ENCODE assay signal across 11 cellular contexts in the genomic region with DNA sequence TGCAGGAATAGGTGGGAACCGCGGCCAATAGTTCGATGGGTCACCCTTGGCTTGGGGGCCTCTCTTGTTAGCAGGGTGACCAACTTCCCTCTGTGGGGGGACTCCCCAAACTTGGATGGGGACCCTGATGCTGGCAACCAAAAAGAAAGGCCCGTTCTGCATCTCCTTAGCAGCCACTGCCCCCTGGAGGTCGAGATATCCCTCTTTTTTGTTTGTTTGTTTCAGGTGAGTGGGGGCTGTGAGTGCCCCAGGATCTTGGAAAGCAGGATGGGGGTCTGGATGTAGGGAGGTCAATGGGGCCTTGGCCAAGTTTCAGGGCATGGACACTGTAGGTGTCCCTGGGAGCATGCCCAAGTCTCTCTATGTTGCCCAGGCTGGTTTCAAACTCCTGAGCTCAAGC. TPM values are rescaled to one million over a fixed set of nuclear protein-coding genes. Genes with fewer than 3 reads are reported as not detected.
DNase-seq lines count a peak whose midpoint lies in the region; FAIRE-seq and TF ChIP-seq lines count a peak whose summit lies in the region.
"Had no signal": no experiment of that assay in that cellular context is flagged by ENCODE, and none has a peak within 500 bp of the region (broad histone marks: within the 10 kb centered on the region; RNA-seq: fewer than 3 reads in every experiment).

No MANE protein-coding gene starts in this region.

- no peak overlapping the region for H2BK5ac ChIP-seq in H1 (ENCODE audit: low read depth, low read length)

- no peak overlapping the region for H3K23ac ChIP-seq in H1 (ENCODE audit: insufficient read length)

- DNase-seq in activated CD4-positive, alpha-beta T cell treated with anti-CD3 and anti-CD28 coated beads for 4 hours: peak; percentile 15 to 38
- DNase-seq in activated CD4-positive, alpha-beta T cell treated with anti-CD3 and anti-CD28 coated beads for 1 hour: no peak
- DNase-seq in PC-9 (peak in 1 of 2 experiments; percentile 33), H1 (ENCODE audit: low read depth in 1 of 2, low spot score in 2 of 2) (peak in 1 of 2 experiments; percentile 76), sigmoid colon (no peak), NCI-H524 (lab: John Stamatoyannopoulos, UW) (no peak), NCI-H1930 (lab: John Stamatoyannopoulos, UW) (no peak), vagina (ENCODE audit: extremely low spot score in 2 of 2) (no peak)
- DNase-seq: activated gamma-delta T cell treated with Interleukin-2 at 50 U/mL for 16 hours had no signal

- no peak overlapping the region for H4K91ac ChIP-seq in H1 (replicated peaks; ENCODE audit: insufficient read length, low read length)

- H3K79me2 ChIP-seq in PC-9 (ENCODE audit: low read depth) (no peaks in the 10 kb centered on the region), H1 (ENCODE audit: control insufficient read depth in 1 of 2, insufficient read depth in 2 of 2, low read length in 2 of 2) (no peaks in the 10 kb centered on the region)

- peak; percentile 85 to 88 for TF ChIP-seq RAD21 in H1 (IDR thresholded peaks at IDR 0.05 in 1 of 2, conservative IDR thresholded peaks at IDR 0.05 in 1 of 2; ENCODE audit: low read depth in 2 of 2, low read length in 2 of 2)

- H3K27me3 ChIP-seq in PC-9 (ENCODE audit: insufficient read depth, low read depth) (no peaks in the 10 kb centered on the region), H1 (replicated peaks in 1 of 4; ENCODE audit: control insufficient read depth in 3 of 4, extremely low read depth in 1 of 4, insufficient read depth in 3 of 4, low read length in 3 of 4) (no peaks in the 10 kb centered on the region), sigmoid colon (no peaks in the 10 kb centered on the region), vagina (no peaks in the 10 kb centered on the region)

- TF ChIP-seq POLR2A in H1 (IDR thresholded peaks at IDR 0.05; ENCODE audit: control extremely low read depth in 1 of 2, low read depth in 2 of 2, low read length in 2 of 2): no peak
- TF ChIP-seq POLR2A in sigmoid colon (IDR thresholded peaks at IDR 0.05): no peak
- no peak for TF ChIP-seq POLR2A in vagina (IDR thresholded peaks at IDR 0.05)

- H3K23me2 ChIP-seq in H1 (ENCODE audit: low read depth, low read length): peaks cover 2% of the 10 kb centered on the region; the same call in 1 of the 2 replicates

- H4K20me1 ChIP-seq in PC-9 (ENCODE audit: insufficient read depth) (no peaks in the 10 kb centered on the region), H1 (replicated peaks in 1 of 2; ENCODE audit: control insufficient read depth in 1 of 2, insufficient read depth in 2 of 2, low read length in 2 of 2) (peaks cover 0 to 2% of the 10 kb centered on the region in 2 experiments)

- H3K9me3 ChIP-seq in PC-9 (ENCODE audit: insufficient read depth, low read depth) (no peaks in the 10 kb centered on the region), H1 (ENCODE audit: insufficient read depth in 2 of 2, low read depth in 1 of 2, low read length in 1 of 2) (no peaks in the 10 kb centered on the region), sigmoid colon (no peaks in the 10 kb centered on the region), vagina (no peaks in the 10 kb centered on the region)
- H3K9me3 ChIP-seq: SJCRH30 had no signal

- no peak overlapping the region for H2BK120ac ChIP-seq in H1 (replicated peaks; ENCODE audit: low read depth, low read length)

- peaks cover 31% of the 10 kb centered on the region for H3F3A ChIP-seq in PC-9 (ENCODE audit: insufficient read depth, low read depth)

- no peak overlapping the region for H2AFZ ChIP-seq in PC-9
- H2AFZ ChIP-seq in H1 (ENCODE audit: low read length): no peak overlapping the region

- no TSS peak for BruUV-seq in PC-9 (replicated peaks; lab: Mats Ljungman, UMichigan)

- no peak overlapping the region for H2AK5ac ChIP-seq in H1 (ENCODE audit: low read depth, low read length)

- no peak overlapping the region for H3K4ac ChIP-seq in H1 (replicated peaks; ENCODE audit: insufficient read length, low read depth, low read length)

- TF ChIP-seq CTCF in PC-9 (conservative IDR thresholded peaks at IDR 0.05) (peak; percentile 64), H1 (IDR thresholded peaks at IDR 0.05; ENCODE audit: control extremely low read depth in 1 of 3, insufficient read depth in 1 of 3, low read depth in 1 of 3, low read length in 3 of 3) (peak; percentile 63 to 75 (median 67)), sigmoid colon (IDR thresholded peaks at IDR 0.05) (peak in 1 of 4 experiments; percentile 12), vagina (IDR thresholded peaks at IDR 0.05) (no peak)

- no peaks in the 10 kb centered on the region for H3K36me3 ChIP-seq in PC-9 (ENCODE audit: low read depth)
- H3K36me3 ChIP-seq in H1 (ENCODE audit: control insufficient read depth in 2 of 4, insufficient read depth in 4 of 4, low read length in 3 of 4): no peaks in the 10 kb centered on the region
- H3K36me3 ChIP-seq in sigmoid colon: peaks cover 0 to 4% (median 0%) of the 10 kb centered on the region in 4 donors
- no peaks in the 10 kb centered on the region for H3K36me3 ChIP-seq in vagina
- H3K36me3 ChIP-seq: SJCRH30 had no signal

- 0 out of 2 replicates have a peak overlapping the region, but pooled peaks have one; percentile 17 for H2BK12ac ChIP-seq in H1 (ENCODE audit: low read depth, low read length)

- TF ChIP-seq EP300 in H1 (IDR thresholded peaks at IDR 0.05; ENCODE audit: borderline replicate concordance in 1 of 2, low read depth in 2 of 2, low read length in 2 of 2) (no peak), sigmoid colon (IDR thresholded peaks at IDR 0.05) (no peak)

- WGBS in H1 (ENCODE audit: extremely low coverage in 1 of 2, insufficient coverage in 1 of 2, insufficient read length in 1 of 2, insufficient replicate concordance in 2 of 2, low coverage in 1 of 2, low lambda C conversion rate in 2 of 2, missing lambda C conversion rate in 1 of 2), 2 experiments: 52% methylated on average over 5 of the region's 5 CpGs; no CpG with 5 or more reads in 1 of the 2 experiments
- WGBS in sigmoid colon, 2 donors: 53 to 57% methylated on average over 5 of the region's 5 CpGs

- H3K14ac ChIP-seq in H1 (ENCODE audit: insufficient read length): no peak overlapping the region

- CTCF ChIA-PET in PC-9 (lab: Charles Lee) (no interaction called here), H1 (lab: Charles Lee; ENCODE audit: partially characterized antibody) (interaction anchor here (0.6 to 7.5 kb wide), 38 partner anchors 9 to 228 kb away, joined by 3 to 139 read pairs (median 4); partner anchors contain the start of genes KXD1 and REX1BD)

- no peak overlapping the region for H4K8ac ChIP-seq in H1 (ENCODE audit: extremely low read depth, insufficient read depth, low read length)

- peaks cover 24% of the 10 kb centered on the region for H3K4me1 ChIP-seq in PC-9 (replicated peaks; ENCODE audit: insufficient read depth)
- peaks cover 0 to 11% (median 3%) of the 10 kb centered on the region in 4 experiments; a peak in 5 of 7 replicates for H3K4me1 ChIP-seq in H1 (replicated peaks in 1 of 4; ENCODE audit: control insufficient read depth in 3 of 4, insufficient read depth in 4 of 4, low read length in 3 of 4)
- peaks cover 0 to 69% (median 42%) of the 10 kb centered on the region in 4 donors for H3K4me1 ChIP-seq in sigmoid colon
- H3K4me1 ChIP-seq in vagina: peaks cover 23% of the 10 kb centered on the region

- no peak overlapping the region for H2BK20ac ChIP-seq in H1 (ENCODE audit: low read length)

- 0 out of 2 replicates have a peak overlapping the region, but pooled peaks have one; percentile 14 for H2BK15ac ChIP-seq in H1 (ENCODE audit: low read length)

- no peak overlapping the region for H3K9ac ChIP-seq in H1 (replicated peaks in 1 of 4; ENCODE audit: extremely low read depth in 1 of 4, low read depth in 3 of 4, low read length in 3 of 4)

- intact Hi-C loops in PC-9 (cut with micrococcal nuclease; ENCODE audit: unreplicated experiment) (loop anchor here (5.0 to 10.0 kb wide), 2 partner anchors 157 to 211 kb away; partner anchors contain the start of gene UPF1), sigmoid colon (cut with DNase I) (no loop called here), vagina (cut with DNase I) (loop anchor here (10.0 kb wide), 2 partner anchors 81 to 231 kb away; no protein-coding TSS in a partner anchor)

- H3K18ac ChIP-seq in H1 (ENCODE audit: extremely low read depth, low read length): no peak overlapping the region

- POLR2A ChIA-PET in PC-9 (lab: Charles Lee; ENCODE audit: unreplicated experiment) (no interaction called here), H1 (lab: Charles Lee; ENCODE audit: partially characterized antibody) (interaction anchor here (0.8 to 1.3 kb wide), 2 partner anchors 66 to 86 kb away, joined by 3 read pairs; no protein-coding TSS in a partner anchor)

- H3K9me2 ChIP-seq in PC-9 (ENCODE audit: insufficient read depth): no peaks in the 10 kb centered on the region

- no peaks in the 10 kb centered on the region for H3K79me1 ChIP-seq in H1 (ENCODE audit: low read depth, low read length)

- no peak overlapping the region for H3K56ac ChIP-seq in H1 (replicated peaks; ENCODE audit: insufficient read length, low read depth, low read length)

- no peak overlapping the region for H4K5ac ChIP-seq in H1 (ENCODE audit: insufficient read length, low read depth, low read length)

- FAIRE-seq in H1 (lab: Jason Lieb, UNC): no peak
- FAIRE-seq: HTR-8/SVneo had no signal

- H3K27ac ChIP-seq in PC-9: no peak overlapping the region
- H3K27ac ChIP-seq in H1 (ENCODE audit: low read depth, low read length): no peak overlapping the region
- peak overlapping the region in 3 of 4 donors; percentile 59 to 80 (median 66) for H3K27ac ChIP-seq in sigmoid colon
- no peak overlapping the region for H3K27ac ChIP-seq in vagina
- H3K27ac ChIP-seq: SJCRH30 had no signal

- no peak overlapping the region for H3K4me2 ChIP-seq in PC-9
- H3K4me2 ChIP-seq in H1 (ENCODE audit: insufficient read depth in 1 of 2, low read depth in 2 of 2, low read length in 2 of 2): no peak overlapping the region

- H3K4me3 ChIP-seq in PC-9: no peak overlapping the region
- H3K4me3 ChIP-seq in H1 (ENCODE audit: extremely low read depth in 1 of 4, insufficient read depth in 2 of 4, low read depth in 3 of 4, low read length in 4 of 4): no peak overlapping the region
- no peak overlapping the region for H3K4me3 ChIP-seq in sigmoid colon
- H3K4me3 ChIP-seq in vagina: no peak overlapping the region
- H3K4me3 ChIP-seq: SJCRH30 had no signal

RNA-seq across cellular contexts. Expression of gene CRTC1, which starts 7.7 kb away (rescaled TPM):
- total RNA-seq in PC-9 (2021) (13.3 and 16.6 TPM in 2 replicates), sigmoid colon (1 to 10 TPM; 2.5 to 7.2 (median 4.6) TPM), vagina (7.4 TPM)
- total RNA-seq in H1 (2021; fragmentation: NEBNext Ultra II Directional; extraction: Animal tissue kit (Norgen Biotek cat#: 25700)): 8.5 TPM in 2 replicates
- polyA plus RNA-seq in H1 (2011; rRNA removed) (2.9 and 6.5 TPM in 2 replicates), sigmoid colon (1 to 10 TPM; 2.8 to 8.9 (median 3.6) TPM)
- polyA plus RNA-seq in H1 (2011; cell fraction: cytosol; rRNA removed): 2.7 TPM
- 18.3 TPM for polyA plus RNA-seq in H1 (2011; cell fraction: nucleus; rRNA removed)
- polyA plus RNA-seq in H1 (2012, experiment 1 of 2): 4.4 to 9.8 TPM (median 8.1 TPM) in 4 replicates
- 4.9 TPM for polyA plus RNA-seq in H1 (2012, experiment 2 of 2)
- polyA plus RNA-seq in H1 (2013, experiment 1 of 2): 8.8 TPM
- 7.7 TPM for polyA plus RNA-seq in H1 (2013, experiment 2 of 2)
- polyA minus RNA-seq in H1 (2011; rRNA and poly(A)+ RNA removed): 0.71 and 1.8 TPM in 2 replicates
- 4.7 TPM for polyA minus RNA-seq in H1 (2011; cell fraction: cytosol; rRNA and poly(A)+ RNA removed)
- polyA minus RNA-seq in H1 (2011; cell fraction: nucleus; rRNA and poly(A)+ RNA removed): 6.3 TPM

RNA-seq across cellular contexts. Expression of gene KLHL26, which starts 39.0 kb away (rescaled TPM):
- total RNA-seq in PC-9 (2021): 11.8 and 12.5 TPM in 2 replicates
- 8.8 and 9.0 TPM in 2 replicates for total RNA-seq in H1 (2021; fragmentation: NEBNext Ultra II Directional; extraction: Animal tissue kit (Norgen Biotek cat#: 25700))
- polyA plus RNA-seq in H1 (2011; rRNA removed): 2.2 and 6.7 TPM in 2 replicates
- polyA plus RNA-seq in H1 (2011; cell fraction: cytosol; rRNA removed): 5.5 TPM
- polyA plus RNA-seq in H1 (2011; cell fraction: nucleus; rRNA removed): 6.8 TPM
- polyA plus RNA-seq in H1 (2012, experiment 1 of 2): 4.9 to 9.1 TPM (median 6.0 TPM) in 4 replicates
- 5.2 TPM for polyA plus RNA-seq in H1 (2012, experiment 2 of 2)
- polyA plus RNA-seq in H1 (2013, experiment 1 of 2): 4.2 TPM
- polyA plus RNA-seq in H1 (2013, experiment 2 of 2): 4.0 TPM
- 6.3 and 8.8 TPM in 2 replicates for polyA minus RNA-seq in H1 (2011; rRNA and poly(A)+ RNA removed)
- 11.4 TPM for polyA minus RNA-seq in H1 (2011; cell fraction: cytosol; rRNA and poly(A)+ RNA removed)
- 3.9 TPM for polyA minus RNA-seq in H1 (2011; cell fraction: nucleus; rRNA and poly(A)+ RNA removed)
- 1 to 10 TPM; 3.8 to 8.3 (median 5.9) TPM for total RNA-seq in sigmoid colon
- polyA plus RNA-seq in sigmoid colon: 1 to 10 TPM; 1.6 to 4.8 (median 1.8) TPM
- 8.3 TPM for total RNA-seq in vagina

Comparison
In these comparisons a context has a peak if more than half of its experiments do, and no peak if none do; other contexts are left out.
1. DNase-seq: peak in activated CD4-positive, alpha-beta T cell treated with anti-CD3 and anti-CD28 coated beads for 4 hours (2 of 2); none in activated CD4-positive, alpha-beta T cell treated with anti-CD3 and anti-CD28 coated beads for 1 hour (single experiment), sigmoid colon (single experiment), NCI-H524 (0 of 2), NCI-H1930 (0 of 2) and vagina (0 of 2).
2. H3K27ac ChIP-seq: peak in sigmoid colon (3 of 4); none in PC-9 (single experiment), H1 (single experiment) and vagina (single experiment).
3. CTCF ChIP-seq: peak in PC-9 (single experiment) and H1 (3 of 3); none in vagina (0 of 3).